Comparison of ENCODE assay signal across 8 cellular contexts in genomic region chr2:69026026-69026425, GRCh38. TPM values are rescaled to one million over a fixed set of nuclear protein-coding genes. Genes with fewer than 3 reads are reported as not detected.
DNase-seq lines count a peak whose midpoint lies in the region; ATAC-seq and TF ChIP-seq lines count a peak whose summit lies in the region.

No MANE protein-coding gene starts in this region.

- no peak overlapping the region for H3K4me2 ChIP-seq in MM.1S (ENCODE audit: low read depth, low read length)

- H3K27ac ChIP-seq in MM.1S (ENCODE audit: low read length) (no peak overlapping the region), VCaP (no peak overlapping the region), left ventricle myocardium inferior (replicated peaks) (no peak overlapping the region)

- H3K27ac Mint-ChIP-seq in activated naive CD4-positive, alpha-beta T cell treated with anti-CD3 and anti-CD28 coated beads, Interleukin-2, amount 50 U/mL, for 72 hours: no peak overlapping the region

- H3K27me3 ChIP-seq in MM.1S (replicated peaks; ENCODE audit: insufficient read depth, low read length) (no peaks in the 10 kb centered on the region), left ventricle myocardium inferior (ENCODE audit: low read depth) (no peaks in the 10 kb centered on the region)

- no peak overlapping the region for H2AFZ ChIP-seq in MM.1S (ENCODE audit: low read length)

- no peaks in the 10 kb centered on the region for H3K79me2 ChIP-seq in MM.1S (ENCODE audit: low read length)

- TF ChIP-seq CTCF in MM.1S (IDR thresholded peaks at IDR 0.05; ENCODE audit: low read length) (peak; percentile 69), VCaP (conservative IDR thresholded peaks at IDR 0.05) (peak; percentile 72), left ventricle myocardium inferior (IDR thresholded peaks at IDR 0.05; ENCODE audit: borderline replicate concordance) (peak; percentile 70)

- H3K9me3 ChIP-seq in MM.1S (replicated peaks; ENCODE audit: insufficient read depth, low read length): no peaks in the 10 kb centered on the region
- peaks cover 8% of the 10 kb centered on the region for H3K9me3 ChIP-seq in left ventricle myocardium inferior (replicated peaks)

- H3K36me3 Mint-ChIP-seq in activated naive CD4-positive, alpha-beta T cell treated with anti-CD3 and anti-CD28 coated beads, Interleukin-2, amount 50 U/mL, for 72 hours: no peaks in the 10 kb centered on the region

- DNase-seq in activated naive CD4-positive, alpha-beta T cell treated with anti-CD3 and anti-CD28 coated beads, Interleukin-2, amount 50 U/mL, for 72 hours (ENCODE audit: low spot score in 2 of 2): peak in 1 of 2 donors; percentile 57
- no peak for DNase-seq in activated naive CD4-positive, alpha-beta T cell treated with Interleukin-2 at 50 U/mL for 16 hours
- DNase-seq in MM.1S (peak; percentile 55), left ventricle myocardium inferior (no peak), UCSD-AML1 (lab: John Stamatoyannopoulos, UW; ENCODE audit: unreplicated experiment) (no peak), T-helper 9 cell (no peak)
- peak; percentile 44 for DNase-seq in stimulated activated naive CD8-positive, alpha-beta T cell treated with anti-CD3 and anti-CD28 coated beads, Interleukin-15, Interleukin-2, amounts not matched to agents 100 U/mL and 50 U/mL, for 24 hours

- H3K4me1 ChIP-seq in MM.1S (ENCODE audit: low read length): no peaks in the 10 kb centered on the region
- peaks cover 5% of the 10 kb centered on the region for H3K4me1 ChIP-seq in left ventricle myocardium inferior

- no peak overlapping the region for H3K9ac ChIP-seq in MM.1S (ENCODE audit: low read length)

- H3K4me3 ChIP-seq in MM.1S (ENCODE audit: low read length) (no peak overlapping the region), left ventricle myocardium inferior (no peak overlapping the region)

- H3F3A ChIP-seq in MM.1S (ENCODE audit: insufficient read depth, low read length): no peaks in the 10 kb centered on the region

- intact Hi-C loops in left ventricle myocardium inferior (cut with micrococcal nuclease): loop anchor here (5.0 kb wide), 1 partner anchor 281 kb away; no protein-coding TSS in a partner anchor

- no peaks in the 10 kb centered on the region for H3K9me3 Mint-ChIP-seq in activated naive CD4-positive, alpha-beta T cell treated with anti-CD3 and anti-CD28 coated beads, Interleukin-2, amount 50 U/mL, for 72 hours

- ATAC-seq in activated naive CD4-positive, alpha-beta T cell treated with anti-CD3 and anti-CD28 coated beads, Interleukin-2, amount 50 U/mL, for 72 hours: peak; percentile 43 to 63
- no peak for ATAC-seq in stimulated activated naive CD8-positive, alpha-beta T cell treated with anti-CD3 and anti-CD28 coated beads, Interleukin-15, Interleukin-2, amounts not matched to agents 100 U/mL and 50 U/mL, for 24 hours

- no peaks in the 10 kb centered on the region; the same call in 1 of the 2 replicates for H4K20me1 ChIP-seq in MM.1S (ENCODE audit: insufficient read depth, low read length)

- no peaks in the 10 kb centered on the region for H3K9me2 ChIP-seq in MM.1S (replicated peaks; ENCODE audit: insufficient read depth, low read length)

- H3K36me3 ChIP-seq in MM.1S (replicated peaks; ENCODE audit: insufficient read depth, low read length) (no peaks in the 10 kb centered on the region), left ventricle myocardium inferior (no peaks in the 10 kb centered on the region)

RNA-seq across cellular contexts. Expression of gene ANTXR1, which starts 13.0 kb away (rescaled TPM):
- total RNA-seq in activated naive CD4-positive, alpha-beta T cell treated with anti-CD3 and anti-CD28 coated beads, Interleukin-2, amount 50 U/mL, for 72 hours: not detected
- 23.3 TPM for total RNA-seq in left ventricle myocardium inferior

RNA-seq across cellular contexts. Expression of gene GKN1, which starts 51.6 kb away (rescaled TPM):
- not detected for total RNA-seq in activated naive CD4-positive, alpha-beta T cell treated with anti-CD3 and anti-CD28 coated beads, Interleukin-2, amount 50 U/mL, for 72 hours
- total RNA-seq in left ventricle myocardium inferior: not detected

Comparison
In these comparisons a context has a peak if more than half of its experiments do, and no peak if none do; other contexts are left out.
1. DNase-seq: peak in MM.1S (single experiment) and stimulated activated naive CD8-positive, alpha-beta T cell treated with anti-CD3 and anti-CD28 coated beads, Interleukin-15, Interleukin-2, amounts not matched to agents 100 U/mL and 50 U/mL, for 24 hours (single experiment); none in activated naive CD4-positive, alpha-beta T cell treated with Interleukin-2 at 50 U/mL for 16 hours (single experiment), left ventricle myocardium inferior (single experiment), UCSD-AML1 (single experiment) and T-helper 9 cell (single experiment).
2. RNA of gene ANTXR1, which starts 13.0 kb away (total RNA-seq): 23.3 TPM in left ventricle myocardium inferior (single experiment); not detected in activated naive CD4-positive, alpha-beta T cell treated with anti-CD3 and anti-CD28 coated beads, Interleukin-2, amount 50 U/mL, for 72 hours; every median in the first group is over 10 times any median in the second.
3. Peak in every context shown above with its lines, with median percentiles within 50 percentile points of each other: CTCF ChIP-seq.